ENCODE assay signal across 11 cellular contexts in genomic region chr9:136965771-136966484, GRCh38. TPM values are rescaled to one million over a fixed set of nuclear protein-coding genes. Genes with fewer than 3 reads are reported as not detected.
DNase-seq lines count a peak whose midpoint lies in the region; ATAC-seq, FAIRE-seq and TF ChIP-seq lines count a peak whose summit lies in the region.
"Had no signal": no experiment of that assay in that cellular context is flagged by ENCODE, and none has a peak within 500 bp of the region (broad histone marks: within the 10 kb centered on the region; RNA-seq: fewer than 3 reads in every experiment).

No MANE protein-coding gene starts in this region.

- H3K9me2 ChIP-seq in Loucy (replicated peaks; ENCODE audit: low read depth, low read length) (no peaks in the 10 kb centered on the region), Karpas-422 (replicated peaks; ENCODE audit: insufficient read depth, low read length) (no peaks in the 10 kb centered on the region)

- FAIRE-seq in GM12878 (lab: Jason Lieb, UNC) = no peak

- no peak for TF ChIP-seq RAD21 in GM12878 (IDR thresholded peaks at IDR 0.05; ENCODE audit: insufficient read depth, low read depth, low read length)

- no peaks in the 10 kb centered on the region for H3K79me2 ChIP-seq in Loucy (ENCODE audit: insufficient read depth, low read length)
- H3K79me2 ChIP-seq in GM12878 (ENCODE audit: control insufficient read depth, insufficient read depth, low read length) = no peaks in the 10 kb centered on the region
- H3K79me2 ChIP-seq in neural progenitor cell (ENCODE audit: low read depth) = no peaks in the 10 kb centered on the region
- H3K79me2 ChIP-seq in Karpas-422 (ENCODE audit: low read length) = no peaks in the 10 kb centered on the region

- no peak for TF ChIP-seq POLR2A in GM12878 (IDR thresholded peaks at IDR 0.05; ENCODE audit: low read depth, low read length)

- 22% methylated on average over 23 of the region's 23 CpGs for WGBS in GM12878 (ENCODE audit: insufficient coverage, insufficient replicate concordance, low lambda C conversion rate, missing lambda C conversion rate)

- no peak overlapping the region for H3K4me3 ChIP-seq in CD4-positive, alpha-beta memory T cell (ENCODE audit: low read length in 2 of 2)
- H3K4me3 ChIP-seq in Loucy (ENCODE audit: low read length, poor library complexity, severe bottlenecking) (peak overlapping the region; percentile 76), GM12878 (no peak overlapping the region), neural progenitor cell (no peak overlapping the region), Karpas-422 (ENCODE audit: low read length) (no peak overlapping the region)

- peak overlapping the region; percentile 70 to 86 (median 79) for H3K4me3 Mint-ChIP-seq in CD4-positive, alpha-beta memory T cell
- peak overlapping the region; percentile 18 for H3K4me3 Mint-ChIP-seq in neural progenitor cell

- peak overlapping the region; percentile 99 for H2AFZ ChIP-seq in Loucy (ENCODE audit: low read length)
- H2AFZ ChIP-seq in GM12878 (ENCODE audit: control insufficient read depth, low read depth, low read length) = peak overlapping the region; percentile 29; the same call in 1 of the 2 replicates
- H2AFZ ChIP-seq in neural progenitor cell (replicated peaks) = peak overlapping the region; percentile 61
- H2AFZ ChIP-seq in Karpas-422 (ENCODE audit: low read length) = no peak overlapping the region

- CTCF ChIA-PET in CD4-positive, alpha-beta memory T cell (lab: Charles Lee; ENCODE audit: partially characterized antibody) = interaction anchor here (1.4 to 2.2 kb wide), 3 partner anchors 18 to 174 kb away, joined by 3 to 6 read pairs (median 5); no protein-coding TSS in a partner anchor
- CTCF ChIA-PET in GM12878 (lab: Yijun Ruan, JAX) = interaction anchor here (0.6 kb wide), 1 partner anchor 105 kb away, joined by 3 read pairs; no protein-coding TSS in a partner anchor

- intact Hi-C loops in CD4-positive, alpha-beta memory T cell (cut with micrococcal nuclease) = no loop called here
- intact Hi-C loops in GM12878 (cut with micrococcal nuclease; ENCODE audit: unreplicated experiment) = no loop called here

- TF ChIP-seq CTCF in Loucy (conservative IDR thresholded peaks at IDR 0.05; ENCODE audit: low read length) (no peak), GM12878 (IDR thresholded peaks at IDR 0.05 in 2 of 3, conservative IDR thresholded peaks at IDR 0.05 in 1 of 3; ENCODE audit: control insufficient read depth in 2 of 3, extremely low read depth in 1 of 3, insufficient read depth in 1 of 3, low read depth in 3 of 3, low read length in 3 of 3) (no peak), neural progenitor cell (IDR thresholded peaks at IDR 0.05) (no peak)

- peaks cover 47% of the 10 kb centered on the region for H3K4me1 ChIP-seq in CD4-positive, alpha-beta memory T cell (ENCODE audit: insufficient read depth, low read length)
- H3K4me1 ChIP-seq in Loucy (ENCODE audit: insufficient read depth, low read length, poor library complexity, severe bottlenecking) (peaks cover 9% of the 10 kb centered on the region), GM12878 (ENCODE audit: control insufficient read depth, insufficient read depth, low read length) (peaks cover 7% of the 10 kb centered on the region), neural progenitor cell (peaks cover 6% of the 10 kb centered on the region), Karpas-422 (ENCODE audit: low read length) (peaks cover 3% of the 10 kb centered on the region; the same call in 1 of the 2 replicates)
- H3K4me1 ChIP-seq: foreskin keratinocyte had no signal

- DNase-seq in CD4-positive, alpha-beta memory T cell = peak; percentile 41 to 71 (median 48)
- DNase-seq in GM12878 (ENCODE audit: low read depth, low spot score) (no peak), neural progenitor cell (ENCODE audit: low spot score) (peak; percentile 54), NCI-H2196 treated with DMSO at 0.1 percent for 48 hours (lab: John Stamatoyannopoulos, UW; ENCODE audit: unreplicated experiment) (no peak), Karpas-422 (no peak), epidermal melanocyte (ENCODE audit: insufficient read length, low spot score) (no peak), NCI-H526 (lab: John Stamatoyannopoulos, UW) (no peak)
- DNase-seq: foreskin keratinocyte, KBM-7 had no signal

- H3K4me1 Mint-ChIP-seq in CD4-positive, alpha-beta memory T cell = peaks cover 19 to 38% (median 30%) of the 10 kb centered on the region in 4 donors
- H3K4me1 Mint-ChIP-seq in neural progenitor cell = peaks cover 17% of the 10 kb centered on the region

- no peaks in the 10 kb centered on the region for H3K36me3 Mint-ChIP-seq in CD4-positive, alpha-beta memory T cell
- H3K36me3 Mint-ChIP-seq in neural progenitor cell = no peaks in the 10 kb centered on the region

- H3K27me3 ChIP-seq in CD4-positive, alpha-beta memory T cell (ENCODE audit: insufficient read depth, low read length) = no peaks in the 10 kb centered on the region
- no peaks in the 10 kb centered on the region for H3K27me3 ChIP-seq in Loucy (ENCODE audit: insufficient read depth, low read length, poor library complexity, severe bottlenecking)
- H3K27me3 ChIP-seq in GM12878 (replicated peaks in 1 of 2; ENCODE audit: control insufficient read depth in 2 of 2, insufficient read depth in 2 of 2, low read length in 1 of 2) = no peaks in the 10 kb centered on the region
- no peaks in the 10 kb centered on the region for H3K27me3 ChIP-seq in neural progenitor cell
- no peaks in the 10 kb centered on the region for H3K27me3 ChIP-seq in Karpas-422 (ENCODE audit: low read length)
- H3K27me3 ChIP-seq: foreskin keratinocyte had no signal

- ATAC-seq in GM12878 = peak; percentile 78
- ATAC-seq: foreskin keratinocyte, Panc1 had no signal

- peak overlapping the region; percentile 42 for H3K27ac ChIP-seq in CD4-positive, alpha-beta memory T cell (ENCODE audit: low read depth, low read length)
- H3K27ac ChIP-seq in GM12878 (ENCODE audit: control insufficient read depth, insufficient read depth) = no peak overlapping the region
- no peak overlapping the region for H3K27ac ChIP-seq in neural progenitor cell
- H3K27ac ChIP-seq in Karpas-422 (ENCODE audit: low read length) = no peak overlapping the region
- H3K27ac ChIP-seq: foreskin keratinocyte had no signal

- no peaks in the 10 kb centered on the region for H3K9me3 ChIP-seq in CD4-positive, alpha-beta memory T cell (ENCODE audit: control insufficient read depth in 1 of 2, low read length in 2 of 2)
- H3K9me3 ChIP-seq in Loucy (ENCODE audit: insufficient read depth, low read depth, low read length) (no peaks in the 10 kb centered on the region), GM12878 (replicated peaks; ENCODE audit: control insufficient read depth, insufficient read depth, low read length) (no peaks in the 10 kb centered on the region), neural progenitor cell (ENCODE audit: low read depth) (no peaks in the 10 kb centered on the region), Karpas-422 (ENCODE audit: low read length) (no peaks in the 10 kb centered on the region)

- H3K36me3 ChIP-seq in CD4-positive, alpha-beta memory T cell (ENCODE audit: insufficient read depth, low read length) = no peaks in the 10 kb centered on the region
- no peaks in the 10 kb centered on the region for H3K36me3 ChIP-seq in Loucy (ENCODE audit: insufficient read depth, low read length)
- H3K36me3 ChIP-seq in GM12878 (ENCODE audit: control insufficient read depth in 2 of 2, insufficient read depth in 2 of 2, low read length in 1 of 2) = no peaks in the 10 kb centered on the region
- no peaks in the 10 kb centered on the region for H3K36me3 ChIP-seq in neural progenitor cell
- no peaks in the 10 kb centered on the region for H3K36me3 ChIP-seq in Karpas-422 (ENCODE audit: insufficient read depth, low read length)

- RAD21 ChIA-PET in GM12878 (lab: Charles Lee; ENCODE audit: unreplicated experiment) = interaction anchor here (1.7 to 2.4 kb wide), 2 partner anchors 18 to 34 kb away, joined by 7 to 10 read pairs; no protein-coding TSS in a partner anchor

- POLR2A ChIA-PET in CD4-positive, alpha-beta memory T cell (lab: Charles Lee; ENCODE audit: partially characterized antibody) = interaction anchor here (1.4 to 9.2 kb wide), 4 partner anchors 9 to 26 kb away, joined by 3 to 75 read pairs (median 10); partner anchors contain the start of gene PAXX
- POLR2A ChIA-PET in GM12878 (lab: Charles Lee) = interaction anchor here (0.6 to 0.7 kb wide), 3 partner anchors 27 to 140 kb away, joined by 3 to 4 read pairs (median 4); no protein-coding TSS in a partner anchor

- H3K27me3 Mint-ChIP-seq in CD4-positive, alpha-beta memory T cell = no peaks in the 10 kb centered on the region
- peaks cover 4% of the 10 kb centered on the region for H3K27me3 Mint-ChIP-seq in neural progenitor cell (ENCODE audit: insufficient read depth, low read depth)

- H3K4me2 ChIP-seq in Loucy (ENCODE audit: low read depth, low read length, poor library complexity, severe bottlenecking) = peak overlapping the region; percentile 88
- H3K4me2 ChIP-seq in GM12878 (ENCODE audit: control insufficient read depth, insufficient read depth) = peak overlapping the region; percentile 68; the same call in 1 of the 2 replicates
- H3K4me2 ChIP-seq in neural progenitor cell = peak overlapping the region; percentile 60
- no peak overlapping the region for H3K4me2 ChIP-seq in Karpas-422 (ENCODE audit: low read depth, low read length, poor library complexity, severe bottlenecking)

- peak overlapping the region; percentile 77 to 91 (median 88) for H3K27ac Mint-ChIP-seq in CD4-positive, alpha-beta memory T cell
- H3K27ac Mint-ChIP-seq in neural progenitor cell = peak overlapping the region; percentile 64

- in situ Hi-C loops in GM12878 (cut with MboI) = no loop called here

- H3K9me3 Mint-ChIP-seq in CD4-positive, alpha-beta memory T cell = no peaks in the 10 kb centered on the region
- H3K9me3 Mint-ChIP-seq in neural progenitor cell = no peaks in the 10 kb centered on the region

- no TSS peak for BruUV-seq in GM12878 (replicated peaks; lab: Mats Ljungman, UMichigan)

- no peaks in the 10 kb centered on the region for H3F3A ChIP-seq in Loucy (ENCODE audit: low read depth)
- H3F3A ChIP-seq in neural progenitor cell (ENCODE audit: low read depth) = no peaks in the 10 kb centered on the region

- H4K20me1 ChIP-seq in Loucy (ENCODE audit: insufficient read depth, low read length, poor library complexity, severe bottlenecking) = no peaks in the 10 kb centered on the region
- no peaks in the 10 kb centered on the region; the same call in 1 of the 2 replicates for H4K20me1 ChIP-seq in GM12878 (ENCODE audit: control insufficient read depth, insufficient read depth)
- no peaks in the 10 kb centered on the region for H4K20me1 ChIP-seq in neural progenitor cell (ENCODE audit: low read depth)
- H4K20me1 ChIP-seq in Karpas-422 (ENCODE audit: insufficient read depth, low read depth, low read length) = 0 out of 2 replicates have a peak, but pooled peaks cover 1% of the 10 kb centered on the region

- H3K9ac ChIP-seq in Loucy (ENCODE audit: low read depth, low read length, poor library complexity, severe bottlenecking) (peak overlapping the region; percentile 54), GM12878 (ENCODE audit: control insufficient read depth, insufficient read depth, low read length) (no peak overlapping the region), neural progenitor cell (no peak overlapping the region), Karpas-422 (ENCODE audit: low read length) (no peak overlapping the region)

- TF ChIP-seq EP300 in GM12878 (IDR thresholded peaks at IDR 0.05; ENCODE audit: borderline replicate concordance in 1 of 2, control insufficient read depth in 1 of 2, low read depth in 2 of 2, low read length in 2 of 2) = no peak

- SMC1A ChIA-PET in GM12878 (lab: Charles Lee; ENCODE audit: uncharacterized antibody, unreplicated experiment) = interaction anchor here (1.0 to 1.1 kb wide), 3 partner anchors 13 to 26 kb away, joined by 3 read pairs; partner anchors contain the start of gene PAXX

RNA-seq across cellular contexts. Expression of gene PTGDS, which starts 11.4 kb away (rescaled TPM):
- 1 to 10 TPM; 4.8 to 5.1 TPM for total RNA-seq in CD4-positive, alpha-beta memory T cell
- 1 to 10 TPM; 1.7 to 3.8 TPM for polyA plus RNA-seq in CD4-positive, alpha-beta memory T cell
- total RNA-seq in GM12878 (2013; cell fraction: nucleolus; rRNA removed) = not detected in 2 replicates
- total RNA-seq in GM12878 (2014; rRNA removed) = not detected in 2 replicates
- total RNA-seq in GM12878 (2014; rRNA removed; fragmentation: Illumina TruSeq; extraction: Trizol) = not detected in 2 replicates
- total RNA-seq in GM12878 (2021) = not detected in 2 replicates
- polyA plus RNA-seq in GM12878 (2011; ENCODE audit: low read depth) = not detected
- not detected in 2 replicates for polyA plus RNA-seq in GM12878 (2011; rRNA removed)
- polyA plus RNA-seq in GM12878 (2011; cell fraction: cytosol; rRNA removed) = not detected in 2 replicates
- polyA plus RNA-seq in GM12878 (2011; cell fraction: nucleus; rRNA removed) = not detected in 2 replicates
- polyA plus RNA-seq in GM12878 (2012) = not detected in 2 replicates
- polyA plus RNA-seq in GM12878 (2014; fragmentation: Illumina TruSeq; extraction: Trizol) = not detected in 2 replicates
- not detected for polyA plus RNA-seq in GM12878 (2014; fragmentation: Nextera tagmentation; extraction: Ambion mirVana)
- polyA plus RNA-seq in GM12878 (2014; rRNA removed) = not detected in 2 replicates
- not detected for polyA plus RNA-seq in GM12878 (2016; fragmentation: Nextera tagmentation; extraction: Ambion mirVana)
- not detected in 2 replicates for polyA minus RNA-seq in GM12878 (2011; rRNA and poly(A)+ RNA removed)
- polyA minus RNA-seq in GM12878 (2011; cell fraction: cytosol; rRNA and poly(A)+ RNA removed) = not detected in 2 replicates
- polyA minus RNA-seq in GM12878 (2011; cell fraction: nucleus; rRNA and poly(A)+ RNA removed) = not detected in 2 replicates
- not detected in 2 replicates for total RNA-seq in neural progenitor cell (ENCODE audit: low replicate concordance)
- total RNA-seq in Karpas-422 (2014; rRNA removed; shearing (Covaris generic); ENCODE audit: low replicate concordance) = not detected in 2 replicates
- total RNA-seq: foreskin keratinocyte had no signal
- polyA plus RNA-seq: foreskin keratinocyte had no signal

RNA-seq across cellular contexts. Expression of gene LCN12, which starts 13.9 kb away (rescaled TPM):
- total RNA-seq in CD4-positive, alpha-beta memory T cell = 1 to 10 TPM in 1 of 2 experiments, under 1 TPM in 1; 0.72 to 1.4 TPM
- polyA plus RNA-seq in CD4-positive, alpha-beta memory T cell = not detected
- 1.1 and 2.4 TPM in 2 replicates for total RNA-seq in GM12878 (2013; cell fraction: nucleolus; rRNA removed)
- total RNA-seq in GM12878 (2014; rRNA removed) (0.40 TPM in 1 of 2 replicates, not detected in the other), GM12878 (2014; rRNA removed; fragmentation: Illumina TruSeq; extraction: Trizol) (not detected in 2 replicates), GM12878 (2021) (0.64 TPM in 1 of 2 replicates, not detected in the other), neural progenitor cell (ENCODE audit: low replicate concordance) (0.19 TPM in 1 of 2 replicates, not detected in the other)
- not detected for polyA plus RNA-seq in GM12878 (2011; ENCODE audit: low read depth)
- polyA plus RNA-seq in GM12878 (2011; rRNA removed) (0.20 and 0.48 TPM in 2 replicates), GM12878 (2014; fragmentation: Illumina TruSeq; extraction: Trizol) (0.25 TPM in 1 of 2 replicates, not detected in the other), GM12878 (2014; fragmentation: Nextera tagmentation; extraction: Ambion mirVana) (not detected), GM12878 (2014; rRNA removed) (0.06 and 0.41 TPM in 2 replicates), GM12878 (2016; fragmentation: Nextera tagmentation; extraction: Ambion mirVana) (under 1 TPM; 0.33 to 0.44 TPM)
- 0.07 and 0.42 TPM in 2 replicates for polyA plus RNA-seq in GM12878 (2011; cell fraction: cytosol; rRNA removed)
- 11.8 and 13.0 TPM in 2 replicates for polyA plus RNA-seq in GM12878 (2011; cell fraction: nucleus; rRNA removed)
- 0.72 and 0.74 TPM in 2 replicates for polyA plus RNA-seq in GM12878 (2012)
- 0.22 and 0.26 TPM in 2 replicates for polyA minus RNA-seq in GM12878 (2011; rRNA and poly(A)+ RNA removed)
- polyA minus RNA-seq in GM12878 (2011; cell fraction: cytosol; rRNA and poly(A)+ RNA removed) = not detected in 2 replicates
- 1.2 and 2.8 TPM in 2 replicates for polyA minus RNA-seq in GM12878 (2011; cell fraction: nucleus; rRNA and poly(A)+ RNA removed)
- not detected in 2 replicates for total RNA-seq in Karpas-422 (2014; rRNA removed; shearing (Covaris generic); ENCODE audit: low replicate concordance)
- total RNA-seq: foreskin keratinocyte had no signal

RNA-seq across cellular contexts. Expression of gene LCNL1, which starts 16.9 kb away (rescaled TPM):
- total RNA-seq in CD4-positive, alpha-beta memory T cell = under 1 TPM; 0.14 to 0.17 TPM
- not detected for polyA plus RNA-seq in CD4-positive, alpha-beta memory T cell
- not detected in 2 replicates for total RNA-seq in GM12878 (2013; cell fraction: nucleolus; rRNA removed)
- not detected in 2 replicates for total RNA-seq in GM12878 (2014; rRNA removed)
- total RNA-seq in GM12878 (2014; rRNA removed; fragmentation: Illumina TruSeq; extraction: Trizol) = not detected in 2 replicates
- total RNA-seq in GM12878 (2021) = not detected in 2 replicates
- polyA plus RNA-seq in GM12878 (2011; ENCODE audit: low read depth) = not detected
- not detected in 2 replicates for polyA plus RNA-seq in GM12878 (2011; rRNA removed)
- polyA plus RNA-seq in GM12878 (2011; cell fraction: cytosol; rRNA removed) = not detected in 2 replicates
- polyA plus RNA-seq in GM12878 (2011; cell fraction: nucleus; rRNA removed) = not detected in 2 replicates
- not detected in 2 replicates for polyA plus RNA-seq in GM12878 (2012)
- polyA plus RNA-seq in GM12878 (2014; fragmentation: Illumina TruSeq; extraction: Trizol) = not detected in 2 replicates
- not detected for polyA plus RNA-seq in GM12878 (2014; fragmentation: Nextera tagmentation; extraction: Ambion mirVana)
- polyA plus RNA-seq in GM12878 (2014; rRNA removed) = not detected in 2 replicates
- polyA plus RNA-seq in GM12878 (2016; fragmentation: Nextera tagmentation; extraction: Ambion mirVana) = not detected
- polyA minus RNA-seq in GM12878 (2011; rRNA and poly(A)+ RNA removed) = not detected in 2 replicates
- not detected in 2 replicates for polyA minus RNA-seq in GM12878 (2011; cell fraction: cytosol; rRNA and poly(A)+ RNA removed)
- polyA minus RNA-seq in GM12878 (2011; cell fraction: nucleus; rRNA and poly(A)+ RNA removed) = not detected in 2 replicates
- total RNA-seq in neural progenitor cell (ENCODE audit: low replicate concordance) = 0.09 TPM in 1 of 2 replicates, not detected in the other
- not detected in 2 replicates for total RNA-seq in Karpas-422 (2014; rRNA removed; shearing (Covaris generic); ENCODE audit: low replicate concordance)
- total RNA-seq: foreskin keratinocyte had no signal
- polyA plus RNA-seq: foreskin keratinocyte had no signal

RNA-seq across cellular contexts. Expression of gene C8G, which starts 20.9 kb away (rescaled TPM):
- 1 to 10 TPM; 2.2 TPM for total RNA-seq in CD4-positive, alpha-beta memory T cell
- under 1 TPM in 1 of 2 donors, not detected in 1; 0.60 TPM for polyA plus RNA-seq in CD4-positive, alpha-beta memory T cell
- not detected in 2 replicates for total RNA-seq in GM12878 (2013; cell fraction: nucleolus; rRNA removed)
- not detected in 2 replicates for total RNA-seq in GM12878 (2014; rRNA removed)
- not detected in 2 replicates for total RNA-seq in GM12878 (2014; rRNA removed; fragmentation: Illumina TruSeq; extraction: Trizol)
- 0.64 and 0.69 TPM in 2 replicates for total RNA-seq in GM12878 (2021)
- polyA plus RNA-seq in GM12878 (2011; ENCODE audit: low read depth) = not detected
- not detected in 2 replicates for polyA plus RNA-seq in GM12878 (2011; rRNA removed)
- polyA plus RNA-seq in GM12878 (2011; cell fraction: cytosol; rRNA removed) = 0.23 TPM in 1 of 2 replicates, not detected in the other
- polyA plus RNA-seq in GM12878 (2011; cell fraction: nucleus; rRNA removed) = 1.4 and 2.9 TPM in 2 replicates
- 1.4 TPM in 1 of 2 replicates, not detected in the other for polyA plus RNA-seq in GM12878 (2012)
- not detected in 2 replicates for polyA plus RNA-seq in GM12878 (2014; fragmentation: Illumina TruSeq; extraction: Trizol)
- polyA plus RNA-seq in GM12878 (2014; fragmentation: Nextera tagmentation; extraction: Ambion mirVana) = not detected
- 0.26 and 1.5 TPM in 2 replicates for polyA plus RNA-seq in GM12878 (2014; rRNA removed)
- polyA plus RNA-seq in GM12878 (2016; fragmentation: Nextera tagmentation; extraction: Ambion mirVana) = under 1 TPM in 1 of 2 experiments, not detected in 1; 0.50 TPM
- not detected in 2 replicates for polyA minus RNA-seq in GM12878 (2011; rRNA and poly(A)+ RNA removed)
- not detected in 2 replicates for polyA minus RNA-seq in GM12878 (2011; cell fraction: cytosol; rRNA and poly(A)+ RNA removed)
- 1.1 TPM in 1 of 2 replicates, not detected in the other for polyA minus RNA-seq in GM12878 (2011; cell fraction: nucleus; rRNA and poly(A)+ RNA removed)
- not detected in 2 replicates for total RNA-seq in neural progenitor cell (ENCODE audit: low replicate concordance)
- total RNA-seq in Karpas-422 (2014; rRNA removed; shearing (Covaris generic); ENCODE audit: low replicate concordance) = not detected in 2 replicates

RNA-seq across cellular contexts. Expression of gene FBXW5, which starts 21.4 kb away (rescaled TPM):
- total RNA-seq in CD4-positive, alpha-beta memory T cell = 100 to 1,000 TPM; 122 to 123 TPM
- 100 to 1,000 TPM in 1 of 2 donors, 10 to 100 TPM in 1; 98.6 to 160 TPM for polyA plus RNA-seq in CD4-positive, alpha-beta memory T cell
- 60.6 and 82.0 TPM in 2 replicates for total RNA-seq in GM12878 (2013; cell fraction: nucleolus; rRNA removed)
- total RNA-seq in GM12878 (2014; rRNA removed) = 84.3 and 97.3 TPM in 2 replicates
- total RNA-seq in GM12878 (2014; rRNA removed; fragmentation: Illumina TruSeq; extraction: Trizol) = 11.7 and 15.5 TPM in 2 replicates
- 70.4 and 73.0 TPM in 2 replicates for total RNA-seq in GM12878 (2021)
- polyA plus RNA-seq in GM12878 (2011; ENCODE audit: low read depth) = 15.5 TPM
- polyA plus RNA-seq in GM12878 (2011; rRNA removed) = 10.6 and 29.8 TPM in 2 replicates
- 60.0 and 119 TPM in 2 replicates for polyA plus RNA-seq in GM12878 (2011; cell fraction: cytosol; rRNA removed)
- 295 and 360 TPM in 2 replicates for polyA plus RNA-seq in GM12878 (2011; cell fraction: nucleus; rRNA removed)
- 45.0 and 50.4 TPM in 2 replicates for polyA plus RNA-seq in GM12878 (2012)
- 0.68 and 5.0 TPM in 2 replicates for polyA plus RNA-seq in GM12878 (2014; fragmentation: Illumina TruSeq; extraction: Trizol)
- polyA plus RNA-seq in GM12878 (2014; fragmentation: Nextera tagmentation; extraction: Ambion mirVana) = 1 to 10 TPM in 1 of 2 experiments, under 1 TPM in 1; 0.21 to 1.4 TPM
- polyA plus RNA-seq in GM12878 (2014; rRNA removed) = 67.3 and 79.6 TPM in 2 replicates
- polyA plus RNA-seq in GM12878 (2016; fragmentation: Nextera tagmentation; extraction: Ambion mirVana) = 10 to 100 TPM; 59.2 to 63.4 TPM
- polyA minus RNA-seq in GM12878 (2011; rRNA and poly(A)+ RNA removed) = 42.2 and 81.4 TPM in 2 replicates
- polyA minus RNA-seq in GM12878 (2011; cell fraction: cytosol; rRNA and poly(A)+ RNA removed) = 67.9 and 75.6 TPM in 2 replicates
- polyA minus RNA-seq in GM12878 (2011; cell fraction: nucleus; rRNA and poly(A)+ RNA removed) = 52.3 and 85.2 TPM in 2 replicates
- 21.5 and 85.1 TPM in 2 replicates for total RNA-seq in neural progenitor cell (ENCODE audit: low replicate concordance)
- total RNA-seq in Karpas-422 (2014; rRNA removed; shearing (Covaris generic); ENCODE audit: low replicate concordance) = 37.3 and 103 TPM in 2 replicates

Comparison
In these comparisons a context has a peak if more than half of its experiments do, and no peak if none do; other contexts are left out.
1. DNase-seq: peak in CD4-positive, alpha-beta memory T cell (5 of 5) and neural progenitor cell (single experiment); none in GM12878 (single experiment), NCI-H2196 treated with DMSO at 0.1 percent for 48 hours (single experiment), Karpas-422 (single experiment), epidermal melanocyte (single experiment) and NCI-H526 (0 of 2).